Comparison of ENCODE assay signal across 11 cellular contexts in the genomic region with DNA sequence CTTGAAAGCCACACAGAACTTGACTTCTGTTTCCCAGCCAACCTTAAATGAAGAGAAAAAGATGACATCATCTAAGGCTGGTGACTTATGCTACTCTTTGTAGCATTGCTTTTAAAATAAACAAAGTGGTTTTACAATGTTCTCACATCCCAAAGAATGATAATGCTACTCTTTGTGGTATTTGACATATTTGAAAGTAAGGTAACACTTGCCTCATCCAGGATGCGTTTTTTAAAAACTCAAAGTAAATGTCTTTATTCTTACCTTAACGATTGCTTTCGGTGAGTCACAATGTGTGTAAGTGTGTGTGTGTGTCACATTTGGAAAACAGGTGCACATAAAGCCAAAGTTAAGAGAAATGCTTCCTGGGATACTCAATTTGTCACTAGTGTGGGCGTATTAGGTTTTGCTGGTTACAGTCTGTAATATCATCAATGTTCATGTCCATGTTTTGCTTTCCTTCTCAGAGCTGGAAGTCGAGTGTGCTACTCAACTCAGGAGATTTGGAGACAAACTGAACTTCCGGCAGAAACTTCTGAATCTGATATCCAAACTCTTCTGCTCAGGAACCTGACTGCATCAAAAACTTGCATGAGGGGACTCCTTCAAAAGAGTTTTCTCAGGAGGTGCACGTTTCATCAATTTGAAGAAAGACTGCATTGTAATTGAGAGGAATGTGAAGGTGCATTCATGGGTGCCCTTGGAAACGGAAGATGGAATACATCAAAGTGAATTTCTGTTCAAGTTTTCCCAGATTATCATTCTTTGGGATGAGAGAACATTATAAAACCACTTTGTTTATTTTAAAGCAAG. TPM values are rescaled to one million over a fixed set of nuclear protein-coding genes. Genes with fewer than 3 reads are reported as not detected.
DNase-seq lines count a peak whose midpoint lies in the region; ATAC-seq and TF ChIP-seq lines count a peak whose summit lies in the region.
"Had no signal": no experiment of that assay in that cellular context is flagged by ENCODE, and none has a peak within 500 bp of the region (broad histone marks: within the 10 kb centered on the region; RNA-seq: fewer than 3 reads in every experiment).

No MANE protein-coding gene starts in this region.

- POLR2A ChIA-PET in activated CD8-positive, alpha-beta T cell treated with anti-CD3 and anti-CD28 coated beads for 36 hours (lab: Charles Lee) = interaction anchor here (1.2 to 6.3 kb wide), 6 partner anchors 16 to 54 kb away, joined by 5 to 136 read pairs (median 22); no protein-coding TSS in a partner anchor

- no peak for TF ChIP-seq CTCF in activated CD8-positive, alpha-beta T cell treated with anti-CD3 and anti-CD28 coated beads for 36 hours (IDR thresholded peaks at IDR 0.05)

- H3K9me3 ChIP-seq in iPS-18a (ENCODE audit: control insufficient read depth, low read depth, low read length) = no peaks in the 10 kb centered on the region

- H3K4me1 ChIP-seq in iPS-18a (ENCODE audit: control insufficient read depth, low read depth, low read length) = peaks cover 40% of the 10 kb centered on the region
- H3K4me1 ChIP-seq: parathyroid adenoma had no signal

- H3K27ac ChIP-seq in iPS-18a (ENCODE audit: low read length) = peak overlapping the region; percentile 2
- H3K27ac ChIP-seq: parathyroid adenoma had no signal

- H3K9ac ChIP-seq in iPS-18a (ENCODE audit: low read length) = peak overlapping the region; percentile 97
- H3K9ac ChIP-seq: parathyroid adenoma had no signal

- no peaks in the 10 kb centered on the region for H3K27me3 Mint-ChIP-seq in activated CD8-positive, alpha-beta T cell treated with anti-CD3 and anti-CD28 coated beads for 36 hours

- H3K4me3 ChIP-seq in H7 (ENCODE audit: insufficient read depth, low read depth, low read length) (peak overlapping the region; percentile 86), iPS-18a (ENCODE audit: low read length) (peak overlapping the region; percentile 87)

- intact Hi-C loops in activated CD8-positive, alpha-beta T cell treated with anti-CD3 and anti-CD28 coated beads for 36 hours (cut with micrococcal nuclease) = loop anchor here (5.0 to 10.0 kb wide), 2 partner anchors 65 to 548 kb away; partner anchors contain the start of gene LMAN1

- CTCF ChIA-PET in activated CD8-positive, alpha-beta T cell treated with anti-CD3 and anti-CD28 coated beads for 36 hours (lab: Charles Lee) = interaction anchor here (2.0 kb wide), 1 partner anchor 25 kb away, joined by 7 read pairs; no protein-coding TSS in a partner anchor

- peak overlapping the region; percentile 97 for H3K27ac Mint-ChIP-seq in activated CD8-positive, alpha-beta T cell treated with anti-CD3 and anti-CD28 coated beads for 36 hours

- H3K36me3 Mint-ChIP-seq in activated CD8-positive, alpha-beta T cell treated with anti-CD3 and anti-CD28 coated beads for 36 hours (ENCODE audit: low read depth) = peaks cover 50% of the 10 kb centered on the region

- H3K27me3 ChIP-seq in H7 (ENCODE audit: control insufficient read depth, insufficient read depth, low read length) (no peaks in the 10 kb centered on the region), iPS-18a (ENCODE audit: control insufficient read depth, insufficient read depth, low read length) (peaks cover 20% of the 10 kb centered on the region)

- H3K36me3 ChIP-seq in H7 (replicated peaks; ENCODE audit: control insufficient read depth, insufficient read depth, low read length) = peaks cover 17% of the 10 kb centered on the region
- peaks cover 25% of the 10 kb centered on the region for H3K36me3 ChIP-seq in iPS-18a (ENCODE audit: control insufficient read depth, low read depth, low read length)

- ATAC-seq in activated CD8-positive, alpha-beta T cell treated with anti-CD3 and anti-CD28 coated beads for 36 hours = peak; percentile 5
- no peak for ATAC-seq in GM18870 (IDR thresholded peaks at IDR 0.05; ENCODE audit: unreplicated experiment)
- no peak for ATAC-seq in GM19023 (IDR thresholded peaks at IDR 0.05; ENCODE audit: unreplicated experiment)

- DNase-seq in CD1c-positive myeloid dendritic cell (ENCODE audit: extremely low spot score) (peak; percentile 41), H7 (no peak), LoVo (ENCODE audit: low spot score) (no peak), middle frontal gyrus (ENCODE audit: extremely low spot score, low spot score) (no peak)
- DNase-seq in activated CD8-positive, alpha-beta T cell treated with anti-CD3 and anti-CD28 coated beads for 36 hours = peak; percentile 41
- DNase-seq: NCI-H1694 treated with DMSO at 0.1 percent for 48 hours, trophoblast cell had no signal

- H3K9me3 Mint-ChIP-seq in activated CD8-positive, alpha-beta T cell treated with anti-CD3 and anti-CD28 coated beads for 36 hours = no peaks in the 10 kb centered on the region

- H3K4me3 Mint-ChIP-seq in activated CD8-positive, alpha-beta T cell treated with anti-CD3 and anti-CD28 coated beads for 36 hours = peak overlapping the region; percentile 92

- H3K4me1 Mint-ChIP-seq in activated CD8-positive, alpha-beta T cell treated with anti-CD3 and anti-CD28 coated beads for 36 hours (ENCODE audit: low read depth) = peaks cover 57% of the 10 kb centered on the region

RNA-seq across cellular contexts. Expression of gene PMAIP1, which starts 2.6 kb away (rescaled TPM):
- 131 and 207 TPM in 2 replicates for total RNA-seq in H7 (2014; rRNA removed; shearing (Covaris generic))
- 10 to 100 TPM; 92.8 to 98.9 TPM for total RNA-seq in activated CD8-positive, alpha-beta T cell treated with anti-CD3 and anti-CD28 coated beads for 36 hours

Comparison
In these comparisons a context has a peak if more than half of its experiments do, and no peak if none do; other contexts are left out.
1. DNase-seq: peak in CD1c-positive myeloid dendritic cell (single experiment) and activated CD8-positive, alpha-beta T cell treated with anti-CD3 and anti-CD28 coated beads for 36 hours (single experiment); none in H7 (single experiment), LoVo (single experiment) and middle frontal gyrus (single experiment).